In the genomic region with DNA sequence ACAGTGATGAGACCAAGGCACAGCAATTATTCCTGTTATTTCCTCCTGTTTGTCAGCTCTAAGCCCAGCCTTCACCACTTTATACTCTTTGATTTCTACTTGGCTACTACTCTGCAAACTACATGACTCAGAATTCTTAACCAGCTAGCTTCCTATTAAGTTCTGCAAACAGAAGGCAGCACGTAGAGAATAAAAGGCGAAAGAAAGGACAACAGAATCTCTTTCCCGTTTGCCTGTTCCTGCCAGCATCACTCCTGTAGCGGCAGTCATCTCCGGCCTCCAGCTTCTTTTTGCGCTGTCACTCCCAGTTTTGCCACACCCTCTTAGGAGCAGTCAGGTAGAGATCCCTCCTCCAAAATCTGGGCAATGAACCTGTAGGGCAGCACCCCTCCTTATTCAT, we compare ENCODE assay signal across 13 cellular contexts. TPM values are rescaled to one million over a fixed set of nuclear protein-coding genes. Genes with fewer than 3 reads are reported as not detected.
DNase-seq lines count a peak whose midpoint lies in the region; ATAC-seq, FAIRE-seq and TF ChIP-seq lines count a peak whose summit lies in the region.
"Had no signal": no experiment of that assay in that cellular context is flagged by ENCODE, and none has a peak within 500 bp of the region (broad histone marks: within the 10 kb centered on the region; RNA-seq: fewer than 3 reads in every experiment).

No MANE protein-coding gene starts in this region.

- TF ChIP-seq CTCF in endothelial cell of umbilical vein (IDR thresholded peaks at IDR 0.05; ENCODE audit: extremely low read depth in 1 of 2, insufficient read depth in 1 of 2, low read depth in 1 of 2, low read length in 2 of 2) (no peak), neural progenitor cell (IDR thresholded peaks at IDR 0.05) (no peak)
- no peak for TF ChIP-seq CTCF in CD8-positive, alpha-beta T cell (IDR thresholded peaks at IDR 0.05)

- CTCF ChIA-PET in endothelial cell of umbilical vein (lab: Charles Lee) = interaction anchor here (0.5 to 2.7 kb wide), 9 partner anchors 10 to 389 kb away, joined by 3 to 18 read pairs (median 4); partner anchors contain the start of gene DPYSL3
- CTCF ChIA-PET in CD8-positive, alpha-beta T cell (lab: Charles Lee) = no interaction called here

- no peak for TF ChIP-seq POLR2A in endothelial cell of umbilical vein (IDR thresholded peaks at IDR 0.05; ENCODE audit: low read depth, low read length)

- ATAC-seq in CD8-positive, alpha-beta T cell = no peak
- ATAC-seq in GM18873 (IDR thresholded peaks at IDR 0.05; ENCODE audit: low FRiP score, unreplicated experiment) = no peak
- ATAC-seq: activated T-cell treated with anti-CD3 and anti-CD28 coated beads, Interleukin-2, amount 50 U/mL, for 4 hours; left colon had no signal

- H3K36me3 Mint-ChIP-seq in neural progenitor cell = peaks cover 27% of the 10 kb centered on the region
- no peaks in the 10 kb centered on the region for H3K36me3 Mint-ChIP-seq in CD8-positive, alpha-beta T cell

- H3K9me3 ChIP-seq in endothelial cell of umbilical vein (replicated peaks; ENCODE audit: control insufficient read depth, insufficient read depth, low read length) (no peaks in the 10 kb centered on the region), neural progenitor cell (ENCODE audit: low read depth) (no peaks in the 10 kb centered on the region)
- no peaks in the 10 kb centered on the region for H3K9me3 ChIP-seq in CD8-positive, alpha-beta T cell (ENCODE audit: low read length)
- H3K9me3 ChIP-seq: stomach had no signal

- no peak overlapping the region for H3K4me3 ChIP-seq in endothelial cell of umbilical vein (replicated peaks in 1 of 3; ENCODE audit: insufficient read depth in 1 of 3, low read depth in 1 of 3, low read length in 3 of 3)
- no peak overlapping the region for H3K4me3 ChIP-seq in neural progenitor cell
- no peak overlapping the region for H3K4me3 ChIP-seq in CD8-positive, alpha-beta T cell (ENCODE audit: low read depth, low read length)
- H3K4me3 ChIP-seq: SJCRH30, stomach had no signal

- H3K79me2 ChIP-seq in endothelial cell of umbilical vein (ENCODE audit: control insufficient read depth, insufficient read depth, low read length) (peaks cover 45% of the 10 kb centered on the region), neural progenitor cell (ENCODE audit: low read depth) (peaks cover 96% of the 10 kb centered on the region)

- intact Hi-C loops in endothelial cell of umbilical vein (cut with micrococcal nuclease) = loop anchor here (10.0 kb wide), 1 partner anchor 905 kb away; the partner anchor contains the start of gene FBXO38
- intact Hi-C loops in CD8-positive, alpha-beta T cell (cut with DNase I, micrococcal nuclease) = no loop called here

- H3K9ac ChIP-seq in endothelial cell of umbilical vein (replicated peaks; ENCODE audit: extremely low read depth, insufficient read depth, low read length) (peak overlapping the region; percentile 17), neural progenitor cell (no peak overlapping the region)

- peaks cover 3% of the 10 kb centered on the region for H3K27me3 Mint-ChIP-seq in neural progenitor cell (ENCODE audit: insufficient read depth, low read depth)
- peaks cover 21% of the 10 kb centered on the region for H3K27me3 Mint-ChIP-seq in CD8-positive, alpha-beta T cell (ENCODE audit: low read depth)

- H3K9me3 Mint-ChIP-seq in neural progenitor cell = peaks cover 18% of the 10 kb centered on the region
- no peaks in the 10 kb centered on the region for H3K9me3 Mint-ChIP-seq in CD8-positive, alpha-beta T cell

- no peaks in the 10 kb centered on the region for H3K9me1 ChIP-seq in endothelial cell of umbilical vein (replicated peaks; ENCODE audit: control insufficient read depth, extremely low read depth, insufficient read depth, low read length)

- H3K27ac ChIP-seq in endothelial cell of umbilical vein (ENCODE audit: insufficient read depth, low read depth, low read length) (peak overlapping the region; percentile 63), neural progenitor cell (peak overlapping the region; percentile 4)
- no peak overlapping the region for H3K27ac ChIP-seq in CD8-positive, alpha-beta T cell (ENCODE audit: low read depth, low read length)
- H3K27ac ChIP-seq: SJCRH30, stomach had no signal

- no TSS peak for BruUV-seq in endothelial cell of umbilical vein (replicated peaks; lab: Mats Ljungman, UMichigan)

- peak overlapping the region; percentile 4 for H2AFZ ChIP-seq in endothelial cell of umbilical vein (ENCODE audit: low read depth, low read length)
- no peak overlapping the region for H2AFZ ChIP-seq in neural progenitor cell (replicated peaks)

- POLR2A ChIA-PET in endothelial cell of umbilical vein (lab: Charles Lee) = interaction anchor here (0.6 to 1.1 kb wide), 2 partner anchors 56 to 1594 kb away, joined by 4 to 5 read pairs; no protein-coding TSS in a partner anchor
- POLR2A ChIA-PET in CD8-positive, alpha-beta T cell (lab: Charles Lee) = no interaction called here

- no peaks in the 10 kb centered on the region for H4K20me1 ChIP-seq in endothelial cell of umbilical vein (replicated peaks; ENCODE audit: control insufficient read depth, extremely low read depth, insufficient read depth, low read length)
- H4K20me1 ChIP-seq in neural progenitor cell (ENCODE audit: low read depth) = peaks cover 50% of the 10 kb centered on the region

- no peak overlapping the region for H3K4me3 Mint-ChIP-seq in neural progenitor cell
- H3K4me3 Mint-ChIP-seq in CD8-positive, alpha-beta T cell = no peak overlapping the region
- H3K4me3 Mint-ChIP-seq: activated T-cell treated with anti-CD3 and anti-CD28 coated beads, Interleukin-2, amount 50 U/mL, for 4 hours had no signal

- dilution Hi-C loops in endothelial cell of umbilical vein (cut with MboI; ENCODE audit: extremely low pct_ligation_motif_present, low sequenced_read_pairs) = no loop called here

- H3K4me2 ChIP-seq in endothelial cell of umbilical vein (ENCODE audit: insufficient read depth, low read length) (peak overlapping the region; percentile 74), neural progenitor cell (peak overlapping the region; percentile 15)

- H3K36me3 ChIP-seq in endothelial cell of umbilical vein (ENCODE audit: control insufficient read depth in 2 of 2, extremely low read depth in 1 of 2, insufficient read depth in 2 of 2, low read length in 2 of 2) (no peaks in the 10 kb centered on the region), neural progenitor cell (no peaks in the 10 kb centered on the region)
- H3K36me3 ChIP-seq in CD8-positive, alpha-beta T cell (ENCODE audit: insufficient read depth, low read length) = no peaks in the 10 kb centered on the region
- H3K36me3 ChIP-seq: SJCRH30, stomach had no signal

- DNase-seq in GM03348 (ENCODE audit: low spot score) = peak; percentile 43
- DNase-seq in NCI-H446 treated with DMSO at 0.1 percent for 48 hours (lab: John Stamatoyannopoulos, UW) = peak; percentile 47
- DNase-seq in endothelial cell of umbilical vein (ENCODE audit: low read depth, low spot score) = peak; percentile 86
- peak; percentile 9 for DNase-seq in neural progenitor cell (ENCODE audit: low spot score)
- no peak for DNase-seq in GM19238 (ENCODE audit: insufficient read length, low spot score)
- DNase-seq in stimulated activated CD4-positive, alpha-beta T cell treated with anti-CD3 and anti-CD28 coated beads, Interleukin-2, amount 100 ng/mL, for 48 hours = no peak
- DNase-seq in CD8-positive, alpha-beta T cell = no peak
- DNase-seq: activated T-cell treated with anti-CD3 and anti-CD28 coated beads, Interleukin-2, amount 50 U/mL, for 4 hours; left colon; SJCRH30; stimulated activated CD4-positive, alpha-beta T cell treated with anti-CD3 and anti-CD28 coated beads, Interleukin-4, amount 100 ng/mL, for 24 hours; stomach had no signal

- no peak overlapping the region for H3K27ac Mint-ChIP-seq in neural progenitor cell
- H3K27ac Mint-ChIP-seq in CD8-positive, alpha-beta T cell = no peak overlapping the region

- peaks cover 33% of the 10 kb centered on the region for H3K4me1 Mint-ChIP-seq in neural progenitor cell
- H3K4me1 Mint-ChIP-seq in CD8-positive, alpha-beta T cell (ENCODE audit: low read depth) = peaks cover 1% of the 10 kb centered on the region

- FAIRE-seq in endothelial cell of umbilical vein (lab: Jason Lieb, UNC) = peak; percentile 43

- H3K4me1 ChIP-seq in endothelial cell of umbilical vein (ENCODE audit: control insufficient read depth, extremely low read depth, insufficient read depth, low read length) (peaks cover 55% of the 10 kb centered on the region), neural progenitor cell (peaks cover 38% of the 10 kb centered on the region)
- no peaks in the 10 kb centered on the region for H3K4me1 ChIP-seq in CD8-positive, alpha-beta T cell (ENCODE audit: insufficient read depth, low read length)

- H3K27me3 ChIP-seq in endothelial cell of umbilical vein (ENCODE audit: control insufficient read depth in 2 of 2, insufficient read depth in 2 of 2, low read length in 2 of 2) (no peaks in the 10 kb centered on the region), neural progenitor cell (no peaks in the 10 kb centered on the region)
- H3K27me3 ChIP-seq in CD8-positive, alpha-beta T cell (ENCODE audit: insufficient read depth, low read length) = no peaks in the 10 kb centered on the region
- H3K27me3 ChIP-seq: SJCRH30, stomach had no signal

- peaks cover 20% of the 10 kb centered on the region for H3F3A ChIP-seq in neural progenitor cell (ENCODE audit: low read depth)

TF ChIP-seq in endothelial cell of umbilical vein, 7 proteins besides CTCF, POLR2A, EP300 and RAD21 (continues in another document):
- TF ChIP-seq POLR2AphosphoS5 (IDR thresholded peaks at IDR 0.05; ENCODE audit: insufficient read depth, low read depth, low read length) (no peak), MYC (IDR thresholded peaks at IDR 0.05; ENCODE audit: low read depth, low read length) (no peak), GATA2 (IDR thresholded peaks at IDR 0.05; ENCODE audit: insufficient read depth, insufficient read length, low read depth, low read length) (no peak), EZH2 (IDR thresholded peaks at IDR 0.05; ENCODE audit: borderline replicate concordance, low read depth, low read length, severe bottlenecking) (no peak)
- TF ChIP-seq, protein P1, sequence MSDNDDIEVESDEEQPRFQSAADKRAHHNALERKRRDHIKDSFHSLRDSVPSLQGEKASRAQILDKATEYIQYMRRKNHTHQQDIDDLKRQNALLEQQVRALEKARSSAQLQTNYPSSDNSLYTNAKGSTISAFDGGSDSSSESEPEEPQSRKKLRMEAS (IDR thresholded peaks at IDR 0.05; ENCODE audit: insufficient read depth, insufficient read length) = no peak

RNA-seq across cellular contexts. Expression of gene DPYSL3, which starts 29.9 kb away (rescaled TPM):
- 142 and 146 TPM in 2 replicates for total RNA-seq in endothelial cell of umbilical vein
- polyA plus RNA-seq in endothelial cell of umbilical vein = 80.3 and 81.6 TPM in 2 replicates
- 88.1 and 93.4 TPM in 2 replicates for polyA plus RNA-seq in endothelial cell of umbilical vein (2011; cell fraction: cytosol; rRNA removed)
- polyA plus RNA-seq in endothelial cell of umbilical vein (2011; cell fraction: nucleus; rRNA removed) = 165 and 213 TPM in 2 replicates
- 70.9 and 78.2 TPM in 2 replicates for polyA plus RNA-seq in endothelial cell of umbilical vein (2012)
- 154 and 180 TPM in 2 replicates for polyA minus RNA-seq in endothelial cell of umbilical vein
- not detected for polyA minus RNA-seq in endothelial cell of umbilical vein (2011; cell fraction: cytosol; rRNA and poly(A)+ RNA removed)
- polyA minus RNA-seq in endothelial cell of umbilical vein (2011; cell fraction: nucleus; rRNA and poly(A)+ RNA removed) = 111 and 158 TPM in 2 replicates
- total RNA-seq in neural progenitor cell (ENCODE audit: low replicate concordance) = 414 and 462 TPM in 2 replicates
- total RNA-seq in CD8-positive, alpha-beta T cell = not detected

Comparison
In these comparisons a context has a peak if more than half of its experiments do, and no peak if none do; other contexts are left out.
1. DNase-seq: peak in GM03348 (single experiment), NCI-H446 treated with DMSO at 0.1 percent for 48 hours (single experiment), endothelial cell of umbilical vein (single experiment) and neural progenitor cell (single experiment); none in GM19238 (single experiment), stimulated activated CD4-positive, alpha-beta T cell treated with anti-CD3 and anti-CD28 coated beads, Interleukin-2, amount 100 ng/mL, for 48 hours (0 of 2) and CD8-positive, alpha-beta T cell (0 of 7).
2. RNA of gene DPYSL3, which starts 29.9 kb away (total RNA-seq): 414 to 462 TPM in neural progenitor cell and 142 to 146 TPM in endothelial cell of umbilical vein; not detected in CD8-positive, alpha-beta T cell; every median in the first group is over 100 times any median in the second.